ENCODE assay signal across 23 cellular contexts in the genomic region with DNA sequence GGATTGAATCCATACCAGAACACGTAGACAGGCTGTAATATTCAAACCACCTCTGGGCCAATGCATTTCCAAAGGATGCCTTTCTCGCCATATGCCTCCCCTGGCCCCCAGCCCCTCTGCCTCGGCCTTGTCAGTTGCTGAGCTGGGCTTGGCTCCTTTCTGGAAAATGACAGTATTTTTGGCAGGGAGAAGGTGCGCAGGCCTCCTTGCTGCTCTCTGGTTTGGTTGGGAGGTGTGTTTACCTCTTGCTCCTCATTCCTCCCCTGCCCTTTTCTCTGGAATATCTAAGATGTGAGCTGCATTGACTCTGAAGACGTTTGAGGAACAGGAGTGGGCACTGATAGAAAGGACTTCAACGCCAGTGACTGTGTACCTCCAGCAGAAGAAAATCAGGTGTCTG. TPM values are rescaled to one million over a fixed set of nuclear protein-coding genes. Genes with fewer than 3 reads are reported as not detected.
"Had no signal": no experiment of that assay in that cellular context is flagged by ENCODE, and none has a peak within 500 bp of the region (broad histone marks: within the 10 kb centered on the region; RNA-seq: fewer than 3 reads in every experiment).

No MANE protein-coding gene starts in this region.

- H3K36me3 Mint-ChIP-seq: IgD-negative memory B cell had no signal

- H3K27ac ChIP-seq: HL-60, KMS-11, SJSA1, SK-N-MC had no signal

- H3K4me1 Mint-ChIP-seq: IgD-negative memory B cell had no signal

- DNase-seq: Kasumi-1, MM.1S, NCI-H1092 treated with DMSO at 0.1 percent for 48 hours, NCI-H1436, NCI-H187, NCI-H2029, NCI-H2081 treated with DMSO at 0.1 percent for 48 hours, NCI-H2171, NCI-H226, NCI-H510A, NCI-H524 treated with DMSO at 0.1 percent for 48 hours, NCI-H69, NCI-H774, Right ventricle myocardium superior, RPMI8226, SIG-M5 had no signal

- H3K36me3 ChIP-seq: SJSA1 had no signal

- H3K9me3 Mint-ChIP-seq: IgD-negative memory B cell had no signal

- H3K27ac Mint-ChIP-seq: IgD-negative memory B cell had no signal

- H3K9me3 ChIP-seq: SJSA1 had no signal

- H3K4me3 ChIP-seq: K562, SJSA1, SK-N-MC had no signal

- H3K4me1 ChIP-seq: SJSA1 had no signal

- H3K4me3 Mint-ChIP-seq: IgD-negative memory B cell had no signal

RNA-seq across cellular contexts. Expression of a gene that starts 26.0 kb away (rescaled TPM):
- total RNA-seq: K562, M059J, SJSA1 had no signal
